ENCODE assay signal across 11 cellular contexts in genomic region chr12:127455347-127456265, GRCh38.
DNase-seq lines count a peak whose midpoint lies in the region; ATAC-seq and TF ChIP-seq lines count a peak whose summit lies in the region.
"Had no signal": no experiment of that assay in that cellular context is flagged by ENCODE, and none has a peak within 500 bp of the region (broad histone marks: within the 10 kb centered on the region; RNA-seq: fewer than 3 reads in every experiment).

No MANE protein-coding gene starts in this region.

- peak overlapping the region; percentile 77 for H3K23ac ChIP-seq in neuronal stem cell (ENCODE audit: low read depth, low read length, poor library complexity)

- H3K9ac ChIP-seq in HUES6 (ENCODE audit: low read length) (no peak overlapping the region), neuronal stem cell (ENCODE audit: low read depth, low read length, poor library complexity) (no peak overlapping the region)

- ATAC-seq in HG03139 (IDR thresholded peaks at IDR 0.05; ENCODE audit: unreplicated experiment) (no peak), GM18909 (IDR thresholded peaks at IDR 0.05; ENCODE audit: poor library complexity, unreplicated experiment) (no peak)

- peak overlapping the region; percentile 25 for H2BK15ac ChIP-seq in neuronal stem cell (ENCODE audit: low read length)

- H3K36me3 ChIP-seq in HUES6 (ENCODE audit: control insufficient read depth, insufficient read depth, low read length) (no peaks in the 10 kb centered on the region), neuronal stem cell (replicated peaks in 1 of 2; ENCODE audit: control insufficient read depth in 2 of 2, insufficient read depth in 2 of 2, low read length in 2 of 2) (no peaks in the 10 kb centered on the region)

- no peak overlapping the region for H2BK5ac ChIP-seq in neuronal stem cell (ENCODE audit: low read length)

- H3K4me3 ChIP-seq in HUES6 (ENCODE audit: low read depth, low read length) (peak overlapping the region; percentile 64), fibroblast of the aortic adventitia (ENCODE audit: low read depth, low read length) (peak overlapping the region; percentile 37), neuronal stem cell (ENCODE audit: low read length in 2 of 2) (peak overlapping the region in 1 of 2 donors; percentile 81)

- no peak overlapping the region for H2BK120ac ChIP-seq in neuronal stem cell (ENCODE audit: low read depth, low read length)

- H3K4me2 ChIP-seq in neuronal stem cell (ENCODE audit: insufficient read depth, low read length, poor library complexity, severe bottlenecking), result peak overlapping the region; percentile 92

- H4K8ac ChIP-seq in neuronal stem cell (ENCODE audit: low read depth, low read length), result no peak overlapping the region

- no peak overlapping the region for H3K27ac ChIP-seq in HUES6 (ENCODE audit: low read depth, low read length)
- no peak overlapping the region for H3K27ac ChIP-seq in neuronal stem cell (replicated peaks; ENCODE audit: low read length)

- peak; percentile 26 for DNase-seq in DMS153 (lab: John Stamatoyannopoulos, UW)
- no peak for DNase-seq in fibroblast of the aortic adventitia (ENCODE audit: low read depth)
- peak; percentile 8 for DNase-seq in neuronal stem cell (ENCODE audit: low spot score)
- no peak for DNase-seq in activated T-cell treated with anti-CD3 and anti-CD28 coated beads, Interleukin-2, amount 50 U/mL, for 1 hour
- DNase-seq in stimulated activated CD8-positive, alpha-beta memory T cell treated with anti-CD3 and anti-CD28 coated beads, Interleukin-4, amount 100 ng/mL, for 48 hours, result no peak
- DNase-seq: GF-D8, immature natural killer cell, NCI-H1048 had no signal

- no peaks in the 10 kb centered on the region for H3K79me1 ChIP-seq in neuronal stem cell (ENCODE audit: low read depth, low read length)

- H2BK12ac ChIP-seq in neuronal stem cell (ENCODE audit: low read length), result no peak overlapping the region

- H4K91ac ChIP-seq in neuronal stem cell (ENCODE audit: low read depth, low read length, poor library complexity), result no peak overlapping the region

- no peak overlapping the region for H3K4ac ChIP-seq in neuronal stem cell (ENCODE audit: low read length)

- peak overlapping the region; percentile 27 for H3K18ac ChIP-seq in neuronal stem cell (ENCODE audit: low read length)

- no peak overlapping the region for H3K14ac ChIP-seq in neuronal stem cell (ENCODE audit: low read length)

- no peak for TF ChIP-seq CTCF in fibroblast of the aortic adventitia (IDR thresholded peaks at IDR 0.05; ENCODE audit: insufficient read depth, low read length)

- H2AFZ ChIP-seq in neuronal stem cell (ENCODE audit: low read length), result peak overlapping the region; percentile 35

- H3K27me3 ChIP-seq in HUES6 (ENCODE audit: control insufficient read depth, insufficient read depth, low read length) (peaks cover 54% of the 10 kb centered on the region), neuronal stem cell (ENCODE audit: control insufficient read depth in 3 of 3, insufficient read depth in 3 of 3, low read depth in 1 of 3, low read length in 3 of 3) (peaks cover 10 to 47% (median 23%) of the 10 kb centered on the region in 3 experiments)

- H3K9me3 ChIP-seq in HUES6 (ENCODE audit: control insufficient read depth, insufficient read depth, low read depth, low read length) (no peaks in the 10 kb centered on the region), neuronal stem cell (replicated peaks in 1 of 2; ENCODE audit: control insufficient read depth in 2 of 2, insufficient read depth in 1 of 2, low read depth in 1 of 2, low read length in 2 of 2) (no peaks in the 10 kb centered on the region)

- no CpG with 5 or more reads among the region's 85 CpGs for WGBS in neuronal stem cell (ENCODE audit: extremely low coverage in 2 of 2, insufficient read length in 2 of 2, insufficient replicate concordance in 1 of 2), 2 donors

- H3K4me1 ChIP-seq in HUES6 (ENCODE audit: control insufficient read depth, insufficient read depth, low read length) (no peaks in the 10 kb centered on the region), neuronal stem cell (ENCODE audit: control insufficient read depth in 2 of 2, insufficient read depth in 1 of 2, low read depth in 1 of 2, low read length in 2 of 2) (no peaks in the 10 kb centered on the region)

- no peak overlapping the region for H2AK5ac ChIP-seq in neuronal stem cell (ENCODE audit: low read depth, low read length)

Comparison
In these comparisons a context has a peak if more than half of its experiments do, and no peak if none do; other contexts are left out.
1. DNase-seq: peak in DMS153 (single experiment) and neuronal stem cell (single experiment); none in fibroblast of the aortic adventitia (single experiment), activated T-cell treated with anti-CD3 and anti-CD28 coated beads, Interleukin-2, amount 50 U/mL, for 1 hour (single experiment) and stimulated activated CD8-positive, alpha-beta memory T cell treated with anti-CD3 and anti-CD28 coated beads, Interleukin-4, amount 100 ng/mL, for 48 hours (single experiment).